Comparison of ENCODE assay signal across 15 cellular contexts in the genomic region with DNA sequence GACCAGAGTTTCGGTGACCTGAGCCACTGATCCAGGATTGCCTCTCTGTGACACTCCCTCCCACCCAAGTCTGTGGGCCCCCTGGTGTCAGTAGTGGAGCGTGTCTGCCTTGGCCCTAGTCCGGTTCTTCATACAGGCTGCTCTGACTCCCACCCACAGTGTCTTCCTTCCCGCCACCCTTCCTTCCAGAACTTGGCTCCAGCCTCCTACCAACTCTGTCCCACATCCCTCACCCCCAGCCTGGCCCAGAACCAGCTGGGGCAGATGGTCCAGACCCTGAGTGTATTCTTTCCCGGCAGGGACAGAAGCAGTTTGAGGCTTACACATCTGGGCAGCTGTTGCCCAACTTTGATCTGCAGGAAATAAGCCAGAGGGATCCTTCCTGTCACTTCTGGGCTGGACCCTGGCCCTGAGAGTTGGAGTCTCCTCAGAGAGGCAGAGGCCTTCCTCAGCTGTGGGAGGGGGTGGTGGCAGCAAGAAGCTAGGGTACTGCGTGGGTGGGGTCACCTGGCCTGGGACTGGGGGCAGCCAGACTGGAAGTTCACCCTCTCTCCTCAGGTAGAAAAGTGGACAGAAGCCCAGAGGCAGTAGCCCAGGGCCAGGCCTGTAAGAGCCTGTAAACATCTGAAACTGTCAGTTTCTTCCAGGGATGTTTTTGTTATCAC. TPM values are rescaled to one million over a fixed set of nuclear protein-coding genes. Genes with fewer than 3 reads are reported as not detected.
A peak's percentile ranks its signal among the peaks of the same experiment; 100 is the strongest.
DNase-seq lines count a peak whose midpoint lies in the region; ATAC-seq and TF ChIP-seq lines count a peak whose summit lies in the region.
"Had no signal": no experiment of that assay in that cellular context is flagged by ENCODE, and none has a peak within 500 bp of the region (broad histone marks: within the 10 kb centered on the region; RNA-seq: fewer than 3 reads in every experiment).

No MANE protein-coding gene starts in this region.

- no peak for TF ChIP-seq CTCF in Peyer's patch (IDR thresholded peaks at IDR 0.05)

- no peak for ATAC-seq in stimulated activated naive B cell treated with anti-CD40 and anti-IgM and Interleukin-4, amounts not matched to agents 10 μg/mL and 1 μg/mL and 100 μg/mL, for 72 hours (replicated peaks)
- ATAC-seq in GM18867 (IDR thresholded peaks at IDR 0.05; ENCODE audit: unreplicated experiment) = no peak

- H3K27me3 ChIP-seq in Peyer's patch (no peaks in the 10 kb centered on the region), layer of hippocampus (ENCODE audit: control insufficient read depth, insufficient read depth, low read length) (no peaks in the 10 kb centered on the region)
- H3K27me3 ChIP-seq: BE2C had no signal

- H3K27me3 Mint-ChIP-seq in stimulated activated naive B cell treated with anti-CD40 and anti-IgM and Interleukin-4, amounts not matched to agents 10 μg/mL and 1 μg/mL and 100 μg/mL, for 72 hours = no peaks in the 10 kb centered on the region

- peaks cover 0 to 16% (median 0%) of the 10 kb centered on the region in 4 donors for H3K4me1 ChIP-seq in Peyer's patch
- H3K4me1 ChIP-seq: BE2C had no signal

- peak overlapping the region in 3 of 4 donors; percentile 3 to 35 (median 10) for H3K27ac ChIP-seq in Peyer's patch
- peak overlapping the region; percentile 20 for H3K27ac ChIP-seq in layer of hippocampus (ENCODE audit: low read depth, low read length)

- H3K4me3 Mint-ChIP-seq in stimulated activated naive B cell treated with anti-CD40 and anti-IgM and Interleukin-4, amounts not matched to agents 10 μg/mL and 1 μg/mL and 100 μg/mL, for 72 hours = no peak overlapping the region

- no peak for TF ChIP-seq POLR2A in Peyer's patch (IDR thresholded peaks at IDR 0.05)

- H3K36me3 Mint-ChIP-seq in stimulated activated naive B cell treated with anti-CD40 and anti-IgM and Interleukin-4, amounts not matched to agents 10 μg/mL and 1 μg/mL and 100 μg/mL, for 72 hours = no peaks in the 10 kb centered on the region

- peaks cover 24 to 52% of the 10 kb centered on the region in 2 donors for H3K4me1 Mint-ChIP-seq in stimulated activated naive B cell treated with anti-CD40 and anti-IgM and Interleukin-4, amounts not matched to agents 10 μg/mL and 1 μg/mL and 100 μg/mL, for 72 hours

- H3K4me3 ChIP-seq in Peyer's patch = no peak overlapping the region

- H3K9me3 Mint-ChIP-seq in stimulated activated naive B cell treated with anti-CD40 and anti-IgM and Interleukin-4, amounts not matched to agents 10 μg/mL and 1 μg/mL and 100 μg/mL, for 72 hours = no peaks in the 10 kb centered on the region

- peak; percentile 55 for DNase-seq in activated effector memory CD4-positive, alpha-beta T cell treated with anti-CD3 and anti-CD28 coated beads, Interleukin-2, amount 50 U/mL, for 16 hours
- DNase-seq in activated effector memory CD4-positive, alpha-beta T cell treated with Interleukin-2 at 50 U/mL for 16 hours = no peak
- DNase-seq in Peyer's patch = peak in 1 of 3 donors; percentile 44
- no peak for DNase-seq in stimulated activated naive B cell treated with anti-CD40 and anti-IgM and Interleukin-4, amounts not matched to agents 10 μg/mL and 1 μg/mL and 100 μg/mL, for 72 hours
- no peak for DNase-seq in NOMO-1 treated with DMSO at 0.1 percent for 48 hours (lab: John Stamatoyannopoulos, UW; ENCODE audit: unreplicated experiment)
- no peak for DNase-seq in CD1c-positive myeloid dendritic cell (ENCODE audit: extremely low spot score)
- DNase-seq: BE2C; effector memory CD4-positive, alpha-beta T cell; EL; glutamatergic neuron; NCI-H1417; NCI-H510A had no signal

- H3K27ac Mint-ChIP-seq in stimulated activated naive B cell treated with anti-CD40 and anti-IgM and Interleukin-4, amounts not matched to agents 10 μg/mL and 1 μg/mL and 100 μg/mL, for 72 hours = peak overlapping the region; percentile 75

- no peaks in the 10 kb centered on the region for H3K36me3 ChIP-seq in Peyer's patch
- H3K36me3 ChIP-seq: BE2C had no signal

- H3K9me3 ChIP-seq in Peyer's patch = no peaks in the 10 kb centered on the region
- H3K9me3 ChIP-seq: BE2C had no signal

RNA-seq across cellular contexts. Expression of a gene that starts 43.1 kb away (rescaled TPM):
- 100 to 1,000 TPM; 263 to 745 (median 649) TPM for total RNA-seq in Peyer's patch
- total RNA-seq: osteoblast had no signal
